Comparison of ENCODE assay signal across 1 cellular context in the genomic region with DNA sequence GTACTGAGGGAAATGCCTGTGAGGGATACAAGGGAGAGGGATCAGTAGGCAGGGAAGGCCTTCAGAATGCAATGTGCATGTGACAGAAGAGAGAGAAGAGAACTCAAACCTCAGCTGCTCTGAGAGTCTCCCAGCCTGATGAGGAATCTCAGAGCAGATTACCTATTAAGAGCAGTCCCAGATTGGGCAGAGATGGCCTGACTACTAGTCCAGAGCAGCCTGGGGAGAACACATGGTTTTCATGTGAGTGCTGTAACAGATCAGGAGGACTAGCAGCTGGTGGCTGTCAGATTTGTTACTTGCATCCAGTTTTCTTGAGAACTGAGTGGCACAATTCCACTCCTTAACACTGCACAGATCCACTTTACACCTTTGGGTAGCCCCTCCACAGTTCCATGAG.
TF ChIP-seq lines count a peak whose summit lies in the region.

No MANE protein-coding gene starts in this region.

TF ChIP-seq in SK-N-SH treated with all-trans-retinoic acid at 6 μM for 48 hours, 23 proteins besides CTCF, POLR2A, EP300 and RAD21 (continued from another document):
- no peak for TF ChIP-seq ZNF70 (CRISPR knock-in tag; IDR thresholded peaks at IDR 0.05)
- no peak for TF ChIP-seq ZFP3 (CRISPR knock-in tag; IDR thresholded peaks at IDR 0.05)
- TF ChIP-seq, protein P1, sequence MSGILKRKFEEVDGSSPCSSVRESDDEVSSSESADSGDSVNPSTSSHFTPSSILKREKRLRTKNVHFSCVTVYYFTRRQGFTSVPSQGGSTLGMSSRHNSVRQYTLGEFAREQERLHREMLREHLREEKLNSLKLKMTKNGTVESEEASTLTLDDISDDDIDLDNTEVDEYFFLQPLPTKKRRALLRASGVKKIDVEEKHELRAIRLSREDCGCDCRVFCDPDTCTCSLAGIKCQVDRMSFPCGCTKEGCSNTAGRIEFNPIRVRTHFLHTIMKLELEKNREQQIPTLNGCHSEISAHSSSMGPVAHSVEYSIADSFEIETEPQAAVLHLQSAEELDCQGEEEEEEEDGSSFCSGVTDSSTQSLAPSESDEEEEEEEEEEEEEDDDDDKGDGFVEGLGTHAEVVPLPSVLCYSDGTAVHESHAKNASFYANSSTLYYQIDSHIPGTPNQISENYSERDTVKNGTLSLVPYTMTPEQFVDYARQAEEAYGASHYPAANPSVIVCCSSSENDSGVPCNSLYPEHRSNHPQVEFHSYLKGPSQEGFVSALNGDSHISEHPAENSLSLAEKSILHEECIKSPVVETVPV (CRISPR knock-in tag; IDR thresholded peaks at IDR 0.05): no peak
- no peak for TF ChIP-seq RARB (CRISPR knock-in tag; IDR thresholded peaks at IDR 0.05)
- TF ChIP-seq, protein P2, sequence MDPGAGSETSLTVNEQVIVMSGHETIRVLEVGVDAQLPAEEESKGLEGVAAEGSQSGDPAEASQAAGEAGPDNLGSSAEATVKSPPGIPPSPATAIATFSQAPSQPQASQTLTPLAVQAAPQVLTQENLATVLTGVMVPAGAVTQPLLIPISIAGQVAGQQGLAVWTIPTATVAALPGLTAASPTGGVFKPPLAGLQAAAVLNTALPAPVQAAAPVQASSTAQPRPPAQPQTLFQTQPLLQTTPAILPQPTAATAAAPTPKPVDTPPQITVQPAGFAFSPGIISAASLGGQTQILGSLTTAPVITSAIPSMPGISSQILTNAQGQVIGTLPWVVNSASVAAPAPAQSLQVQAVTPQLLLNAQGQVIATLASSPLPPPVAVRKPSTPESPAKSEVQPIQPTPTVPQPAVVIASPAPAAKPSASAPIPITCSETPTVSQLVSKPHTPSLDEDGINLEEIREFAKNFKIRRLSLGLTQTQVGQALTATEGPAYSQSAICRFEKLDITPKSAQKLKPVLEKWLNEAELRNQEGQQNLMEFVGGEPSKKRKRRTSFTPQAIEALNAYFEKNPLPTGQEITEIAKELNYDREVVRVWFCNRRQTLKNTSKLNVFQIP (CRISPR knock-in tag; IDR thresholded peaks at IDR 0.05; ENCODE audit: borderline replicate concordance, low read depth): no peak
- no peak for TF ChIP-seq GLIS3 (CRISPR knock-in tag; IDR thresholded peaks at IDR 0.05)
- TF ChIP-seq, protein P3, sequence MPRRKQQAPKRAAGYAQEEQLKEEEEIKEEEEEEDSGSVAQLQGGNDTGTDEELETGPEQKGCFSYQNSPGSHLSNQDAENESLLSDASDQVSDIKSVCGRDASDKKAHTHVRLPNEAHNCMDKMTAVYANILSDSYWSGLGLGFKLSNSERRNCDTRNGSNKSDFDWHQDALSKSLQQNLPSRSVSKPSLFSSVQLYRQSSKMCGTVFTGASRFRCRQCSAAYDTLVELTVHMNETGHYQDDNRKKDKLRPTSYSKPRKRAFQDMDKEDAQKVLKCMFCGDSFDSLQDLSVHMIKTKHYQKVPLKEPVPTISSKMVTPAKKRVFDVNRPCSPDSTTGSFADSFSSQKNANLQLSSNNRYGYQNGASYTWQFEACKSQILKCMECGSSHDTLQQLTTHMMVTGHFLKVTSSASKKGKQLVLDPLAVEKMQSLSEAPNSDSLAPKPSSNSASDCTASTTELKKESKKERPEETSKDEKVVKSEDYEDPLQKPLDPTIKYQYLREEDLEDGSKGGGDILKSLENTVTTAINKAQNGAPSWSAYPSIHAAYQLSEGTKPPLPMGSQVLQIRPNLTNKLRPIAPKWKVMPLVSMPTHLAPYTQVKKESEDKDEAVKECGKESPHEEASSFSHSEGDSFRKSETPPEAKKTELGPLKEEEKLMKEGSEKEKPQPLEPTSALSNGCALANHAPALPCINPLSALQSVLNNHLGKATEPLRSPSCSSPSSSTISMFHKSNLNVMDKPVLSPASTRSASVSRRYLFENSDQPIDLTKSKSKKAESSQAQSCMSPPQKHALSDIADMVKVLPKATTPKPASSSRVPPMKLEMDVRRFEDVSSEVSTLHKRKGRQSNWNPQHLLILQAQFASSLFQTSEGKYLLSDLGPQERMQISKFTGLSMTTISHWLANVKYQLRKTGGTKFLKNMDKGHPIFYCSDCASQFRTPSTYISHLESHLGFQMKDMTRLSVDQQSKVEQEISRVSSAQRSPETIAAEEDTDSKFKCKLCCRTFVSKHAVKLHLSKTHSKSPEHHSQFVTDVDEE (CRISPR knock-in tag; IDR thresholded peaks at IDR 0.05): no peak
- TF ChIP-seq ESRRG (CRISPR knock-in tag; IDR thresholded peaks at IDR 0.05): no peak
- TF ChIP-seq OSR1 (CRISPR knock-in tag; IDR thresholded peaks at IDR 0.05): no peak
- TF ChIP-seq ARNTL (CRISPR knock-in tag; IDR thresholded peaks at IDR 0.05; ENCODE audit: borderline replicate concordance, low read depth): no peak
